ENCODE assay signal across 1 cellular context in genomic region chr14:100665518-100666032, GRCh38.
TF ChIP-seq lines count a peak whose summit lies in the region.

No MANE protein-coding gene starts in this region.

TF ChIP-seq in HepG2, 621 proteins besides CTCF, POLR2A, EP300 and RAD21 (continued from another document and continues in another):
- TF ChIP-seq ARID3A (IDR thresholded peaks at IDR 0.05; ENCODE audit: low read depth, low read length): no peak
- peak; percentile 18; the same call in 1 of the 2 replicates for TF ChIP-seq TBX2 (CRISPR knock-in tag; IDR thresholded peaks at IDR 0.05; ENCODE audit: borderline replicate concordance)
- TF ChIP-seq ZNF543 (CRISPR knock-in tag; IDR thresholded peaks at IDR 0.05): 0 out of 2 replicates have a peak, but pooled peaks have one; percentile 54
- 0 out of 2 replicates have a peak, but pooled peaks have one; percentile 33 for TF ChIP-seq SPEN (CRISPR knock-in tag; IDR thresholded peaks at IDR 0.05; ENCODE audit: low read depth)
- peak; percentile 20; the same call in 1 of the 2 replicates for TF ChIP-seq TFDP1 (CRISPR knock-in tag; IDR thresholded peaks at IDR 0.05; ENCODE audit: borderline replicate concordance)
- peak; percentile 58; the same call in 1 of the 2 replicates for TF ChIP-seq FOSL2 (CRISPR knock-in tag; IDR thresholded peaks at IDR 0.05)
- TF ChIP-seq HNF4A (CRISPR knock-in tag; IDR thresholded peaks at IDR 0.05): peak; percentile 73
- peak; percentile 19; the same call in 1 of the 2 replicates for TF ChIP-seq IKZF5 (CRISPR knock-in tag; IDR thresholded peaks at IDR 0.05)
- TF ChIP-seq FOXA1 (IDR thresholded peaks at IDR 0.05): no peak
- TF ChIP-seq FOXA1 (CRISPR knock-in tag; IDR thresholded peaks at IDR 0.05): peak; percentile 19; the same call in 1 of the 2 replicates
- TF ChIP-seq RORA (CRISPR knock-in tag; IDR thresholded peaks at IDR 0.05): no peak
- TF ChIP-seq BORCS8-MEF2B (CRISPR knock-in tag; IDR thresholded peaks at IDR 0.05): peak; percentile 32; the same call in 1 of the 2 replicates
- TF ChIP-seq ZMYM3 (CRISPR knock-in tag; IDR thresholded peaks at IDR 0.05): peak; percentile 96
- TF ChIP-seq RFX3 (CRISPR knock-in tag; IDR thresholded peaks at IDR 0.05): no peak
- TF ChIP-seq ZFX (CRISPR knock-in tag; IDR thresholded peaks at IDR 0.05; ENCODE audit: low read depth): 0 out of 2 replicates have a peak, but pooled peaks have one; percentile 6
- TF ChIP-seq ZNF557 (CRISPR knock-in tag; IDR thresholded peaks at IDR 0.05): no peak
- peak; percentile 96 for TF ChIP-seq ZNF768 (CRISPR knock-in tag; IDR thresholded peaks at IDR 0.05)
- TF ChIP-seq, protein P1, sequence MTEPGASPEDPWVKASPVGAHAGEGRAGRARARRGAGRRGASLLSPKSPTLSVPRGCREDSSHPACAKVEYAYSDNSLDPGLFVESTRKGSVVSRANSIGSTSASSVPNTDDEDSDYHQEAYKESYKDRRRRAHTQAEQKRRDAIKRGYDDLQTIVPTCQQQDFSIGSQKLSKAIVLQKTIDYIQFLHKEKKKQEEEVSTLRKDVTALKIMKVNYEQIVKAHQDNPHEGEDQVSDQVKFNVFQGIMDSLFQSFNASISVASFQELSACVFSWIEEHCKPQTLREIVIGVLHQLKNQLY (CRISPR knock-in tag; IDR thresholded peaks at IDR 0.05): no peak
- TF ChIP-seq ATF4 (CRISPR knock-in tag; IDR thresholded peaks at IDR 0.05): no peak
- TF ChIP-seq ZNF292 (CRISPR knock-in tag; IDR thresholded peaks at IDR 0.05; ENCODE audit: borderline replicate concordance, low read depth): peak; percentile 39; the same call in 1 of the 2 replicates
- no peak for TF ChIP-seq ZHX2 (IDR thresholded peaks at IDR 0.05; ENCODE audit: low read depth)
- TF ChIP-seq ZHX2 (CRISPR knock-in tag; IDR thresholded peaks at IDR 0.05; ENCODE audit: borderline replicate concordance): no peak
- TF ChIP-seq RXRA (CRISPR knock-in tag; IDR thresholded peaks at IDR 0.05): 0 out of 2 replicates have a peak, but pooled peaks have one; percentile 29
- TF ChIP-seq ZNF629 (CRISPR knock-in tag; conservative IDR thresholded peaks at IDR 0.05): peak; percentile 98
- 0 out of 2 replicates have a peak, but pooled peaks have one; percentile 15 for TF ChIP-seq SOX5 (CRISPR knock-in tag; IDR thresholded peaks at IDR 0.05; ENCODE audit: borderline replicate concordance)
- 0 out of 2 replicates have a peak, but pooled peaks have one; percentile 15 for TF ChIP-seq ZBTB38 (CRISPR knock-in tag; IDR thresholded peaks at IDR 0.05)
- no peak for TF ChIP-seq HNRNPUL1 (IDR thresholded peaks at IDR 0.05; ENCODE audit: low read depth, low read length)
- peak; percentile 96 for TF ChIP-seq HNRNPL (IDR thresholded peaks at IDR 0.05; ENCODE audit: low read depth, low read length)
- TF ChIP-seq, protein P2, sequence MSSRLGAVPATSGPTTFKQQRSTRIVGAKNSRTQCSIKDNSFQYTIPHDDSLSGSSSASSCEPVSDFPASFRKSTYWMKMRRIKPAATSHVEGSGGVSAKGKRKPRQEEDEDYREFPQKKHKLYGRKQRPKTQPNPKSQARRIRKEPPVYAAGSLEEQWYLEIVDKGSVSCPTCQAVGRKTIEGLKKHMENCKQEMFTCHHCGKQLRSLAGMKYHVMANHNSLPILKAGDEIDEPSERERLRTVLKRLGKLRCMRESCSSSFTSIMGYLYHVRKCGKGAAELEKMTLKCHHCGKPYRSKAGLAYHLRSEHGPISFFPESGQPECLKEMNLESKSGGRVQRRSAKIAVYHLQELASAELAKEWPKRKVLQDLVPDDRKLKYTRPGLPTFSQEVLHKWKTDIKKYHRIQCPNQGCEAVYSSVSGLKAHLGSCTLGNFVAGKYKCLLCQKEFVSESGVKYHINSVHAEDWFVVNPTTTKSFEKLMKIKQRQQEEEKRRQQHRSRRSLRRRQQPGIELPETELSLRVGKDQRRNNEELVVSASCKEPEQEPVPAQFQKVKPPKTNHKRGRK (CRISPR knock-in tag; IDR thresholded peaks at IDR 0.05): no peak
- no peak for TF ChIP-seq LCORL (IDR thresholded peaks at IDR 0.05)
- TF ChIP-seq LCORL (CRISPR knock-in tag; IDR thresholded peaks at IDR 0.05): 0 out of 2 replicates have a peak, but pooled peaks have one; percentile 7
- TF ChIP-seq DPF2 (CRISPR knock-in tag; IDR thresholded peaks at IDR 0.05; ENCODE audit: borderline replicate concordance, low read depth): peak; percentile 39; the same call in 1 of the 2 replicates
- TF ChIP-seq ZNF205 (CRISPR knock-in tag; IDR thresholded peaks at IDR 0.05): 0 out of 2 replicates have a peak, but pooled peaks have one; percentile 28
- TF ChIP-seq, protein P3, sequence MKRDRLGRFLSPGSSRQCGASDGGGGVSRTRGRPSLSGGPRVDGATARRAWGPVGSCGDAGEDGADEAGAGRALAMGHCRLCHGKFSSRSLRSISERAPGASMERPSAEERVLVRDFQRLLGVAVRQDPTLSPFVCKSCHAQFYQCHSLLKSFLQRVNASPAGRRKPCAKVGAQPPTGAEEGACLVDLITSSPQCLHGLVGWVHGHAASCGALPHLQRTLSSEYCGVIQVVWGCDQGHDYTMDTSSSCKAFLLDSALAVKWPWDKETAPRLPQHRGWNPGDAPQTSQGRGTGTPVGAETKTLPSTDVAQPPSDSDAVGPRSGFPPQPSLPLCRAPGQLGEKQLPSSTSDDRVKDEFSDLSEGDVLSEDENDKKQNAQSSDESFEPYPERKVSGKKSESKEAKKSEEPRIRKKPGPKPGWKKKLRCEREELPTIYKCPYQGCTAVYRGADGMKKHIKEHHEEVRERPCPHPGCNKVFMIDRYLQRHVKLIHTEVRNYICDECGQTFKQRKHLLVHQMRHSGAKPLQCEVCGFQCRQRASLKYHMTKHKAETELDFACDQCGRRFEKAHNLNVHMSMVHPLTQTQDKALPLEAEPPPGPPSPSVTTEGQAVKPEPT (CRISPR knock-in tag; IDR thresholded peaks at IDR 0.05; ENCODE audit: low read depth): 0 out of 2 replicates have a peak, but pooled peaks have one; percentile 48
- peak; percentile 55; the same call in 1 of the 2 replicates for TF ChIP-seq ARID5B (CRISPR knock-in tag; IDR thresholded peaks at IDR 0.05)
- 0 out of 2 replicates have a peak, but pooled peaks have one; percentile 5 for TF ChIP-seq PATZ1 (CRISPR knock-in tag; IDR thresholded peaks at IDR 0.05)
- TF ChIP-seq KDM1A (CRISPR knock-in tag; IDR thresholded peaks at IDR 0.05): peak; percentile 93
